ENCODE assay signal across 14 cellular contexts in genomic region chr18:28088477-28088876, GRCh38.
"Had no signal": no experiment of that assay in that cellular context is flagged by ENCODE, and none has a peak within 500 bp of the region (broad histone marks: within the 10 kb centered on the region; RNA-seq: fewer than 3 reads in every experiment).

No MANE protein-coding gene starts in this region.

- H3K27me3 ChIP-seq: body of pancreas, ovary, testis had no signal

- H3K27ac ChIP-seq: body of pancreas, ovary, testis had no signal

- H3K4me3 ChIP-seq: body of pancreas, lung, ovary, testis had no signal

- ATAC-seq: body of pancreas; esophagus mucosa; naive thymus-derived CD4-positive, alpha-beta T cell; stimulated activated naive CD8-positive, alpha-beta T cell treated with anti-CD3 and anti-CD28 coated beads, Interleukin-15, amount 100 ng/mL, for 72 hours; T-helper 17 cell had no signal

- DNase-seq: activated B cell treated with CpG ODN at 0.5 μM for 24 hours; activated CD4-positive, alpha-beta T cell treated with anti-CD3 and anti-CD28 coated beads, Interleukin-2, amount 10 ng/mL, durations not matched to agents 7 days and 5 days; activated CD8-positive, alpha-beta memory T cell treated with anti-CD3 and anti-CD28 coated beads for 24 hours; activated effector memory CD4-positive, alpha-beta T cell treated with Interleukin-2 at 50 U/mL for 16 hours; body of pancreas; naive thymus-derived CD4-positive, alpha-beta T cell; ovary; stimulated activated CD4-positive, alpha-beta T cell treated with anti-CD3 and anti-CD28 coated beads, Interleukin-15, amount 100 ng/mL, for 24 hours; stimulated activated CD4-positive, alpha-beta T cell treated with anti-CD3 and anti-CD28 coated beads, Interleukin-4, amount 100 ng/mL, for 24 hours; stimulated activated naive CD8-positive, alpha-beta T cell treated with anti-CD3 and anti-CD28 coated beads, Interleukin-15, amount 100 ng/mL, for 72 hours; T-helper 17 cell; testis had no signal

- H3K36me3 ChIP-seq: ovary had no signal

- H3K9me3 ChIP-seq: body of pancreas, ovary, testis had no signal
